20 cellular contexts compared by ENCODE assay signal in genomic region chr6:136438445-136438844, GRCh38.
"Had no signal": no experiment of that assay in that cellular context is flagged by ENCODE, and none has a peak within 500 bp of the region (broad histone marks: within the 10 kb centered on the region; RNA-seq: fewer than 3 reads in every experiment).

No MANE protein-coding gene starts in this region.

- H3K27me3 Mint-ChIP-seq: activated CD4-positive, alpha-beta T cell treated with anti-CD3 and anti-CD28 coated beads for 36 hours; activated naive CD8-positive, alpha-beta T cell; naive B cell had no signal

- ATAC-seq: activated CD4-positive, alpha-beta T cell treated with anti-CD3 and anti-CD28 coated beads for 36 hours; psoas muscle; sciatic nerve; WTC11 had no signal

- DNase-seq: activated CD4-positive, alpha-beta T cell treated with anti-CD3 and anti-CD28 coated beads for 36 hours; activated CD4-positive, alpha-beta T cell treated with anti-CD3 and anti-CD28 coated beads, Interleukin-2, amount 50 U/mL, for 48 hours; activated T-cell treated with anti-CD3 and anti-CD28 coated beads for 4 hours; endodermal cell; erythroblast; head of caudate nucleus; kidney; mesenchymal stem cell; mucosa of descending colon; naive B cell; psoas muscle; stimulated activated CD4-positive, alpha-beta T cell treated with anti-CD3 and anti-CD28 coated beads, Interleukin-4, amount 100 ng/mL, for 1 hour; stomach had no signal

- H3K9me3 Mint-ChIP-seq: activated T-helper 1 cell treated with anti-CD3 and anti-CD28 coated beads, Interleukin-12 subunit alpha, Interleukin-12 subunit beta, Interleukin-2, Interleukin-4 antibody, amounts not matched to agents 30 ng/mL and 10 ng/mL and 1 ng/mL, durations not matched to agents 14 hours and 24 hours and 36 hours; endodermal cell; naive B cell; WTC11 had no signal

- H3K4me3 ChIP-seq: cardiac muscle cell, mucosa of descending colon, psoas muscle, smooth muscle cell, stomach, thoracic aorta had no signal

- H3K27ac ChIP-seq: cardiac muscle cell, psoas muscle, thoracic aorta had no signal

- H3K36me3 Mint-ChIP-seq: activated naive CD8-positive, alpha-beta T cell; naive B cell; WTC11 had no signal

- H3K4me2 ChIP-seq: smooth muscle cell had no signal

- H3K4me1 Mint-ChIP-seq: activated CD4-positive, alpha-beta T cell treated with anti-CD3 and anti-CD28 coated beads for 36 hours; naive B cell had no signal

- H3K4me3 Mint-ChIP-seq: activated CD4-positive, alpha-beta T cell treated with anti-CD3 and anti-CD28 coated beads for 36 hours; activated naive CD8-positive, alpha-beta T cell; activated T-helper 1 cell treated with anti-CD3 and anti-CD28 coated beads, Interleukin-12 subunit alpha, Interleukin-12 subunit beta, Interleukin-2, Interleukin-4 antibody, amounts not matched to agents 30 ng/mL and 10 ng/mL and 1 ng/mL, durations not matched to agents 14 hours and 24 hours and 36 hours; endodermal cell; naive B cell; WTC11 had no signal

- H3K27ac Mint-ChIP-seq: activated CD4-positive, alpha-beta T cell treated with anti-CD3 and anti-CD28 coated beads for 36 hours; activated naive CD8-positive, alpha-beta T cell; activated T-helper 1 cell treated with anti-CD3 and anti-CD28 coated beads, Interleukin-12 subunit alpha, Interleukin-12 subunit beta, Interleukin-2, Interleukin-4 antibody, amounts not matched to agents 30 ng/mL and 10 ng/mL and 1 ng/mL, durations not matched to agents 14 hours and 24 hours and 36 hours; endodermal cell; WTC11 had no signal

- H3K9me3 ChIP-seq: mucosa of descending colon, psoas muscle, stomach, thoracic aorta had no signal

- H3K27me3 ChIP-seq: cardiac muscle cell, stomach had no signal

- H3K36me3 ChIP-seq: cardiac muscle cell, stomach, thoracic aorta had no signal

- H3K4me1 ChIP-seq: psoas muscle had no signal
